In genomic region chr12:118061011-118061875, GRCh38 we compare ENCODE assay signal across 8 cellular contexts. TPM values are rescaled to one million over a fixed set of nuclear protein-coding genes. Genes with fewer than 3 reads are reported as not detected.
DNase-seq lines count a peak whose midpoint lies in the region; ATAC-seq lines count a peak whose summit lies in the region.

WSB2 (minus strand) TSS chr12:118061179; CDS start chr12:118061048, 131 bp downstream.

- H2BK15ac ChIP-seq in neuronal stem cell (ENCODE audit: low read length): peak within 1 kb of the TSS; percentile 54

- peak within 1 kb of the TSS; percentile 75 to 91 for H3K4me3 ChIP-seq in neuronal stem cell (ENCODE audit: low read length in 2 of 2)

- H3K79me1 ChIP-seq in neuronal stem cell (ENCODE audit: low read depth, low read length): no peaks in the 10 kb centered on the region

- H4K91ac ChIP-seq in neuronal stem cell (ENCODE audit: low read depth, low read length, poor library complexity): no peak within 1 kb of the TSS

- ATAC-seq in HG03571 (IDR thresholded peaks at IDR 0.05; ENCODE audit: unreplicated experiment): peak; percentile 49
- ATAC-seq in activated naive CD4-positive, alpha-beta T cell treated with anti-CD3 and anti-CD28 coated beads, Interleukin-2, amount 50 U/mL, for 72 hours: peak; percentile 39 to 56

- H3K36me3 Mint-ChIP-seq in activated naive CD4-positive, alpha-beta T cell treated with anti-CD3 and anti-CD28 coated beads, Interleukin-2, amount 50 U/mL, for 72 hours: peaks cover 15 to 31% of the 10 kb centered on the region in 2 donors

- H2BK5ac ChIP-seq in neuronal stem cell (ENCODE audit: low read length): peak within 1 kb of the TSS; percentile 78

- no peaks in the 10 kb centered on the region for H3K27me3 ChIP-seq in neuronal stem cell (ENCODE audit: control insufficient read depth in 3 of 3, insufficient read depth in 3 of 3, low read depth in 1 of 3, low read length in 3 of 3)

- no peaks in the 10 kb centered on the region for H3K9me3 Mint-ChIP-seq in activated naive CD4-positive, alpha-beta T cell treated with anti-CD3 and anti-CD28 coated beads, Interleukin-2, amount 50 U/mL, for 72 hours

- H3K18ac ChIP-seq in neuronal stem cell (ENCODE audit: low read length): peak within 1 kb of the TSS; percentile 99

- no peak within 1 kb of the TSS for H2BK12ac ChIP-seq in neuronal stem cell (ENCODE audit: low read length)

- peak within 1 kb of the TSS; percentile 52 for H3K23ac ChIP-seq in neuronal stem cell (ENCODE audit: low read depth, low read length, poor library complexity)

- peak within 1 kb of the TSS; percentile 95 to 99 for H3K27ac Mint-ChIP-seq in activated naive CD4-positive, alpha-beta T cell treated with anti-CD3 and anti-CD28 coated beads, Interleukin-2, amount 50 U/mL, for 72 hours

- H3K14ac ChIP-seq in neuronal stem cell (ENCODE audit: low read length): no peak within 1 kb of the TSS

- H3K4me2 ChIP-seq in neuronal stem cell (ENCODE audit: insufficient read depth, low read length, poor library complexity, severe bottlenecking): peak within 1 kb of the TSS; percentile 82

- peak within 1 kb of the TSS; percentile 91 for H2AK5ac ChIP-seq in neuronal stem cell (ENCODE audit: low read depth, low read length)

- peaks cover 4 to 9% of the 10 kb centered on the region in 2 donors for H3K4me1 ChIP-seq in neuronal stem cell (ENCODE audit: control insufficient read depth in 2 of 2, insufficient read depth in 1 of 2, low read depth in 1 of 2, low read length in 2 of 2)

- peak within 1 kb of the TSS; percentile 91 for H3K4ac ChIP-seq in neuronal stem cell (ENCODE audit: low read length)

- no peak within 1 kb of the TSS for H2BK120ac ChIP-seq in neuronal stem cell (ENCODE audit: low read depth, low read length)

- peak within 1 kb of the TSS; percentile 92 for H3K9ac ChIP-seq in neuronal stem cell (ENCODE audit: low read depth, low read length, poor library complexity)

- H4K8ac ChIP-seq in neuronal stem cell (ENCODE audit: low read depth, low read length): no peak within 1 kb of the TSS

- H3K27ac ChIP-seq in neuronal stem cell (replicated peaks; ENCODE audit: low read length) (peak within 1 kb of the TSS; percentile 65), temporal lobe (ENCODE audit: low read depth, low read length) (peak within 1 kb of the TSS; percentile 89)

- in situ Hi-C loops in SK-MEL-5 (cut with HindIII; ENCODE audit: low pct_unique_long_range_greater_than_20kb, low sequenced_read_pairs): no loop called here

- H3K36me3 ChIP-seq in neuronal stem cell (replicated peaks in 1 of 2; ENCODE audit: control insufficient read depth in 2 of 2, insufficient read depth in 2 of 2, low read length in 2 of 2): peaks cover 0 to 26% of the 10 kb centered on the region in 2 donors

- peak within 1 kb of the TSS; percentile 88 for H2AFZ ChIP-seq in neuronal stem cell (ENCODE audit: low read length)

- peak; percentile 39 for DNase-seq in NCI-H1436 (lab: John Stamatoyannopoulos, UW)
- DNase-seq in NCI-H1436 treated with DMSO at 0.1 percent for 48 hours (lab: John Stamatoyannopoulos, UW): no peak
- peak; percentile 54 for DNase-seq in SK-MEL-5 (ENCODE audit: low read depth, low spot score)
- DNase-seq in activated naive CD4-positive, alpha-beta T cell treated with anti-CD3 and anti-CD28 coated beads, Interleukin-2, amount 50 U/mL, for 72 hours (ENCODE audit: low spot score in 2 of 2): peak in 1 of 2 donors; percentile 48
- DNase-seq in germinal center (ENCODE audit: low spot score): peak; percentile 62
- DNase-seq in neuronal stem cell (ENCODE audit: low spot score): peak; percentile 35

- no CpG with 5 or more reads among the region's 76 CpGs for WGBS in neuronal stem cell (ENCODE audit: extremely low coverage in 2 of 2, insufficient read length in 2 of 2, insufficient replicate concordance in 1 of 2), 2 donors

- peaks cover 0 to 4% of the 10 kb centered on the region in 2 donors for H3K9me3 ChIP-seq in neuronal stem cell (replicated peaks in 1 of 2; ENCODE audit: control insufficient read depth in 2 of 2, insufficient read depth in 1 of 2, low read depth in 1 of 2, low read length in 2 of 2)

RNA-seq across cellular contexts. Expression of gene WSB2, which starts in this region (rescaled TPM):
- 223 and 248 TPM in 2 replicates for total RNA-seq in SK-MEL-5 (2014; rRNA removed; shearing (Covaris generic))
- polyA plus RNA-seq in SK-MEL-5 (2015; cell fraction: cytosol; rRNA removed): 135 and 167 TPM in 2 replicates
- polyA plus RNA-seq in SK-MEL-5 (2015; cell fraction: nucleus; rRNA removed): 48.9 and 68.7 TPM in 2 replicates
- total RNA-seq in activated naive CD4-positive, alpha-beta T cell treated with anti-CD3 and anti-CD28 coated beads, Interleukin-2, amount 50 U/mL, for 72 hours: 10 to 100 TPM; 39.7 to 61.6 TPM
- polyA plus RNA-seq in neuronal stem cell (2013, experiment 1 of 2): 33.1 TPM
- 32.2 TPM for polyA plus RNA-seq in neuronal stem cell (2013, experiment 2 of 2)
- 215 TPM for total RNA-seq in temporal lobe
